Comparison of ENCODE assay signal across 8 cellular contexts in genomic region chrX:12974217-12974796, GRCh38. TPM values are rescaled to one million over a fixed set of nuclear protein-coding genes. Genes with fewer than 3 reads are reported as not detected.
DNase-seq lines count a peak whose midpoint lies in the region; ATAC-seq, FAIRE-seq and TF ChIP-seq lines count a peak whose summit lies in the region.

No MANE protein-coding gene starts in this region.

- H2AFZ ChIP-seq in keratinocyte (ENCODE audit: control insufficient read depth, low read length) = peak overlapping the region; percentile 33

- H3K4me1 Mint-ChIP-seq in T-helper 17 cell = peaks cover 36% of the 10 kb centered on the region

- peaks cover 10% of the 10 kb centered on the region for H3K4me1 ChIP-seq in keratinocyte (ENCODE audit: control insufficient read depth, extremely low read depth, insufficient read depth, low read length)

- peaks cover 10% of the 10 kb centered on the region for H3K36me3 Mint-ChIP-seq in T-helper 17 cell (ENCODE audit: low read depth)

- H3K9ac ChIP-seq in keratinocyte (ENCODE audit: control insufficient read depth, extremely low read depth, insufficient read depth, low read length) = peak overlapping the region; percentile 94

- peak overlapping the region; percentile 82 to 88 (median 84) for H3K4me3 ChIP-seq in keratinocyte (ENCODE audit: control insufficient read depth in 2 of 3, extremely low read depth in 1 of 3, insufficient read depth in 2 of 3, low read depth in 1 of 3, low read length in 3 of 3)

- dilution Hi-C loops in keratinocyte (cut with MboI; ENCODE audit: extremely low pct_ligation_motif_present, low sequenced_read_pairs) = no loop called here

- no peak for TF ChIP-seq CTCF in keratinocyte (optimal IDR thresholded peaks at IDR 0.05 in 1 of 3, IDR thresholded peaks at IDR 0.05 in 1 of 3, conservative IDR thresholded peaks at IDR 0.05 in 1 of 3; ENCODE audit: extremely low read depth in 1 of 3, insufficient read depth in 2 of 3, low read length in 3 of 3)

- peak overlapping the region; percentile 95 for H3K4me3 Mint-ChIP-seq in T-helper 17 cell

- DNase-seq in C1 segment of cervical spinal cord (lab: John Stamatoyannopoulos, UW) (peak in 8 of 14 donors; percentile 7 to 53 (median 45)), T-helper 17 cell (peak in 2 of 3 donors; percentile 22 to 32), cerebellar cortex (ENCODE audit: low spot score) (peak; percentile 42), keratinocyte (ENCODE audit: low read depth, low spot score) (no peak), middle frontal gyrus (ENCODE audit: extremely low spot score, low spot score) (no peak)
- DNase-seq in stimulated activated CD4-positive, alpha-beta T cell treated with anti-CD3 and anti-CD28 coated beads, Interleukin-4, amount 100 ng/mL, for 1 hour = peak; percentile 61

- peak overlapping the region; percentile 78 for H3K4me2 ChIP-seq in keratinocyte (ENCODE audit: control insufficient read depth, extremely low read depth, insufficient read depth, low read depth, low read length)

- peak overlapping the region; percentile 100 for H3K27ac Mint-ChIP-seq in T-helper 17 cell

- no peak for FAIRE-seq in keratinocyte (lab: Jason Lieb, UNC)

- no peaks in the 10 kb centered on the region for H3K36me3 ChIP-seq in keratinocyte (ENCODE audit: control insufficient read depth in 2 of 2, extremely low read depth in 1 of 2, insufficient read depth in 2 of 2, low read length in 2 of 2)

- H3K79me2 ChIP-seq in keratinocyte (ENCODE audit: control insufficient read depth, insufficient read depth, low read length) = peaks cover 12% of the 10 kb centered on the region

- H3K9me3 ChIP-seq in T-helper 17 cell (ENCODE audit: control insufficient read depth, low read length, poor library complexity, severe bottlenecking) (no peaks in the 10 kb centered on the region), keratinocyte (ENCODE audit: control insufficient read depth, low read depth, low read length) (peaks cover 2% of the 10 kb centered on the region)

- H3K9me1 ChIP-seq in keratinocyte (ENCODE audit: control insufficient read depth, extremely low read depth, insufficient read depth, low read length) = no peaks in the 10 kb centered on the region

- H3K27me3 ChIP-seq in keratinocyte (ENCODE audit: control insufficient read depth, extremely low read depth, insufficient read depth, low read length) = no peaks in the 10 kb centered on the region

- peak overlapping the region; percentile 91 for H3K27ac ChIP-seq in keratinocyte (ENCODE audit: control insufficient read depth, insufficient read depth, low read length)

- no peaks in the 10 kb centered on the region for H3K27me3 Mint-ChIP-seq in T-helper 17 cell

- ATAC-seq in HG03354 (IDR thresholded peaks at IDR 0.05; ENCODE audit: poor library complexity, severe bottlenecking, unreplicated experiment) (peak; percentile 11), T-helper 17 cell (peak; percentile 2), GM21723 (IDR thresholded peaks at IDR 0.05; ENCODE audit: unreplicated experiment) (no peak)

- H4K20me1 ChIP-seq in keratinocyte (ENCODE audit: control insufficient read depth, extremely low read depth, insufficient read depth, low read length) = no peaks in the 10 kb centered on the region

RNA-seq across cellular contexts. Expression of gene TMSB4X, which starts 0.6 kb away (rescaled TPM):
- total RNA-seq in T-helper 17 cell = 1,000 to 10,000 TPM; 5,781 to 7,183 TPM
- polyA plus RNA-seq in keratinocyte = 2,237 to 2,800 TPM (median 2,500 TPM) in 3 replicates
- polyA plus RNA-seq in keratinocyte (2011; ENCODE audit: low read depth) = 4,864 TPM
- 1,912 and 3,162 TPM in 2 replicates for polyA plus RNA-seq in keratinocyte (2011; cell fraction: cytosol; rRNA removed)
- polyA plus RNA-seq in keratinocyte (2011; cell fraction: nucleus; rRNA removed) = 520 and 614 TPM in 2 replicates
- 3,005 and 4,221 TPM in 2 replicates for polyA plus RNA-seq in keratinocyte (2012; ENCODE audit: low replicate concordance)
- 245 to 1,139 TPM (median 824 TPM) in 3 replicates for polyA minus RNA-seq in keratinocyte
- polyA minus RNA-seq in keratinocyte (2011; cell fraction: cytosol; rRNA and poly(A)+ RNA removed) = 853 TPM
- 210 and 359 TPM in 2 replicates for polyA minus RNA-seq in keratinocyte (2011; cell fraction: nucleus; rRNA and poly(A)+ RNA removed)

Comparison
In these comparisons a context has a peak if more than half of its experiments do, and no peak if none do; other contexts are left out.
1. DNase-seq: peak in C1 segment of cervical spinal cord (8 of 14), T-helper 17 cell (2 of 3), cerebellar cortex (single experiment) and stimulated activated CD4-positive, alpha-beta T cell treated with anti-CD3 and anti-CD28 coated beads, Interleukin-4, amount 100 ng/mL, for 1 hour (single experiment); none in keratinocyte (single experiment) and middle frontal gyrus (single experiment).